ENCODE assay signal across 18 cellular contexts in the genomic region with DNA sequence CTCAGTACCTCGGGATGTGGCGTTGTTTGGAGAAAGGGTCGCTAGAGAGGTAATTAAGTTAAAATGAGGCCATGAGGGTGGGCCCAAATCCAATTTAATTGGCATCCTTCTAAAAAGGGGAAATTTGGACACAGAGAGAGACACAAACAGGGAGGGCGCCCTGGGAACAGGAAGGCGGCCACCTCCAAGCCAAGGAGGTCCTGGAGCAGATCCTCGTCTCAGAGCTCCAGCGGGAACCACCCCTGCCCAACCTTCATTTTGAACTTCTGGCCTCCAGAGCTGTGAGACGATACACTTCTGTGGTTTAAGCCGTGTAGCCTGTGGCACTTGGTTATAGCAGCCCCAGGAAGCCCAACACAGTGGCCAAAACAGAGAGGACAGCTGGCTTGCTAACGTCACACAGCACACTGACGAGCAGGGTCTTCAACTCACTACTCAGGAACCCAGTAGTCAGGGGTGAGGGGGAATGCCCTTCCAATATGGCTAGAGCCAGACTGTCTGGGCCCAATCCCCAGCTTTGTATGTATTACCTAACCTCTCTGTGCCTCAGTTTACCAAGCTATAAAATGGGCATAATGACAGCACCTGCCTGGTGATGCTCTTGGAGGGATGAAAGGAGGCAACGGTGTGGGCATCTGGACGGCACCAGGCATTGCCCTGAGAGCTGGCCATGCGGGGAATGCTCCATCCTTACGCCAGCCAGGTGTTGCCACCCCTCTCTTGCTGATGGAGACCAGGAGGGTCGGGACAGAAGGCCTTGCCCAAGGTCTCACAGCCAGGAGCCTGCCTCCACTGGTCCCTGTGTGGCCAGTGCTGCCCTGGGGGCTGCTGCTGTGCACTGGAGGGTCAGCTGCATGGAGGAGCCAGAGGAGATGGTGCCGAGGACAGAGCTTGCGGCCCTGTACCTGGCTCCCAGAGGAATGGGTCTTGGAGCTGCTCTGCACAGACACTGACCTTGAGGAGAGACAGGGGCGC. TPM values are rescaled to one million over a fixed set of nuclear protein-coding genes. Genes with fewer than 3 reads are reported as not detected.
DNase-seq lines count a peak whose midpoint lies in the region; ATAC-seq and TF ChIP-seq lines count a peak whose summit lies in the region.
"Had no signal": no experiment of that assay in that cellular context is flagged by ENCODE, and none has a peak within 500 bp of the region (broad histone marks: within the 10 kb centered on the region; RNA-seq: fewer than 3 reads in every experiment).

No MANE protein-coding gene starts in this region.

- TF ChIP-seq CTCF in Caco-2 (IDR thresholded peaks at IDR 0.05; ENCODE audit: insufficient read depth in 1 of 2, low read depth in 1 of 2, low read length in 1 of 2, severe bottlenecking in 1 of 2, unreplicated experiment in 1 of 2): no peak
- TF ChIP-seq CTCF in IMR-90 (conservative IDR thresholded peaks at IDR 0.05; ENCODE audit: low read depth, low read length): no peak
- TF ChIP-seq CTCF in liver (IDR thresholded peaks at IDR 0.05; ENCODE audit: low read depth, low read length, missing input control): no peak

- dilution Hi-C loops in IMR-90 (cut with HindIII; ENCODE audit: low sequenced_read_pairs, unreplicated experiment): no loop called here

- H3K4me3 ChIP-seq in Caco-2 (ENCODE audit: low read depth, low read length) (no peak overlapping the region), IMR-90 (ENCODE audit: insufficient read depth, low read depth, low read length) (no peak overlapping the region), liver (ENCODE audit: low read depth in 1 of 3, low read length in 3 of 3) (no peak overlapping the region)
- H3K4me3 ChIP-seq: BLaER1 treated with 17β-estradiol and CSF1 and Interleukin-3, amounts not matched to agents 10 nM and 100 nM had no signal

- H3K9me1 ChIP-seq in IMR-90 (ENCODE audit: insufficient read depth, low read length): peaks cover 1% of the 10 kb centered on the region; the same call in 1 of the 2 replicates

- POLR2A ChIA-PET in Caco-2 (lab: Charles Lee): interaction anchor here (0.7 kb wide), 1 partner anchor 45 kb away, joined by 3 read pairs; no protein-coding TSS in a partner anchor
- POLR2A ChIA-PET in IMR-90 (lab: Charles Lee; ENCODE audit: unreplicated experiment): no interaction called here

- H4K5ac ChIP-seq in IMR-90 (ENCODE audit: low read depth, low read length): no peak overlapping the region

- H3K27me3 Mint-ChIP-seq in Caco-2 (ENCODE audit: insufficient read depth, unreplicated experiment): no peaks in the 10 kb centered on the region

- H3K4ac ChIP-seq in IMR-90 (ENCODE audit: low read depth, low read length): no peak overlapping the region

- H2BK5ac ChIP-seq in IMR-90 (ENCODE audit: low read depth, low read length, poor library complexity, severe bottlenecking): no peak overlapping the region

- no peaks in the 10 kb centered on the region for H3K27me3 ChIP-seq in Caco-2 (replicated peaks; ENCODE audit: control insufficient read depth, insufficient read depth, low read length)
- H3K27me3 ChIP-seq in IMR-90 (ENCODE audit: control insufficient read depth, insufficient read depth, low read length): 0 out of 2 replicates have a peak, but pooled peaks cover 2% of the 10 kb centered on the region
- no peaks in the 10 kb centered on the region for H3K27me3 ChIP-seq in liver (ENCODE audit: control insufficient read depth in 4 of 4, insufficient read depth in 4 of 4, low read length in 3 of 4)
- H3K27me3 ChIP-seq: BLaER1 treated with 17β-estradiol and CSF1 and Interleukin-3, amounts not matched to agents 10 nM and 100 nM had no signal

- no peak overlapping the region for H4K8ac ChIP-seq in IMR-90 (ENCODE audit: low read depth in 2 of 2, low read length in 2 of 2)

- H3K4me2 ChIP-seq in IMR-90 (ENCODE audit: low read depth, low read length): no peak overlapping the region
- H3K4me2 ChIP-seq: KMS-11 had no signal

- no peak for TF ChIP-seq RAD21 in IMR-90 (IDR thresholded peaks at IDR 0.05; ENCODE audit: low read length)
- TF ChIP-seq RAD21 in liver (IDR thresholded peaks at IDR 0.05): no peak

- H2AK9ac ChIP-seq in IMR-90 (replicated peaks; ENCODE audit: low read depth, low read length, poor library complexity): no peak overlapping the region

- no peak overlapping the region for H3K18ac ChIP-seq in IMR-90 (ENCODE audit: low read depth, low read length)

- no peak overlapping the region; the same call in 1 of the 2 replicates for H2BK120ac ChIP-seq in IMR-90 (ENCODE audit: low read depth, low read length)

- H3K56ac ChIP-seq in IMR-90 (ENCODE audit: extremely low read depth, insufficient read depth, low read length): no peak overlapping the region

- peak overlapping the region; percentile 67; the same call in 1 of the 2 replicates for H2AK5ac ChIP-seq in IMR-90 (ENCODE audit: low read depth, low read length)

- peaks cover 42% of the 10 kb centered on the region for H3K4me1 Mint-ChIP-seq in Caco-2 (ENCODE audit: low read depth, unreplicated experiment)

- H3K4me1 ChIP-seq in Caco-2: peaks cover 33% of the 10 kb centered on the region
- no peaks in the 10 kb centered on the region for H3K4me1 ChIP-seq in IMR-90 (ENCODE audit: control insufficient read depth, insufficient read depth, low read length)
- H3K4me1 ChIP-seq in liver (ENCODE audit: control insufficient read depth in 4 of 4, insufficient read depth in 4 of 4, low read length in 3 of 4): peaks cover 20 to 32% (median 26%) of the 10 kb centered on the region in 4 donors

- H4K91ac ChIP-seq in IMR-90 (ENCODE audit: insufficient read depth, low read depth, low read length): no peak overlapping the region

- peak overlapping the region; percentile 86 for H3K27ac Mint-ChIP-seq in Caco-2 (ENCODE audit: unreplicated experiment)
- H3K27ac Mint-ChIP-seq: CD8-positive, alpha-beta T cell had no signal

- H3K23ac ChIP-seq in IMR-90 (ENCODE audit: low read depth, low read length): no peak overlapping the region

- H2BK15ac ChIP-seq in IMR-90 (ENCODE audit: low read depth, low read length): no peak overlapping the region

- TF ChIP-seq POLR2A in IMR-90 (IDR thresholded peaks at IDR 0.05; ENCODE audit: low read depth, low read length): no peak

- no peaks in the 10 kb centered on the region for H3K36me3 Mint-ChIP-seq in Caco-2 (ENCODE audit: insufficient read depth, unreplicated experiment)
- H3K36me3 Mint-ChIP-seq: CD8-positive, alpha-beta T cell had no signal

- no peak overlapping the region for H3K27ac ChIP-seq in IMR-90 (ENCODE audit: insufficient read depth, low read length)
- peak overlapping the region; percentile 28 to 61 for H3K27ac ChIP-seq in liver (ENCODE audit: low read depth in 1 of 2, low read length in 2 of 2)
- H3K27ac ChIP-seq: BLaER1 treated with 17β-estradiol and CSF1 and Interleukin-3, amounts not matched to agents 10 nM and 100 nM; KMS-11 had no signal

- whole genome bisulfite sequencing in IMR-90 (ENCODE audit: extremely low coverage in 2 of 2, insufficient read length in 1 of 2), 2 experiments: 91% methylated on average over 10 of the region's 19 CpGs; no CpG with 5 or more reads in 1 of the 2 experiments
- 85% methylated on average over 19 of the region's 19 CpGs for WGBS in liver

- in situ Hi-C loops in IMR-90 (cut with MboI; ENCODE audit: low sequenced_read_pairs): no loop called here

- H2BK20ac ChIP-seq in IMR-90 (ENCODE audit: low read depth, low read length): no peak overlapping the region; the same call in 1 of the 2 replicates

- intact Hi-C loops in Caco-2 (cut with micrococcal nuclease; ENCODE audit: unreplicated experiment) (loop anchor here (1.0 kb wide), 1 partner anchor 9 kb away; no protein-coding TSS in a partner anchor), IMR-90 (cut with micrococcal nuclease) (no loop called here), posterior vena cava (cut with DNase I) (no loop called here)

- H3K9ac ChIP-seq in IMR-90 (ENCODE audit: low read depth, low read length): no peak overlapping the region
- peak overlapping the region in 1 of 2 donors; percentile 40 for H3K9ac ChIP-seq in liver (ENCODE audit: low read depth in 1 of 2, low read length in 2 of 2)
- H3K9ac ChIP-seq: BLaER1 treated with 17β-estradiol and CSF1 and Interleukin-3, amounts not matched to agents 10 nM and 100 nM; KMS-11 had no signal

- peaks cover 14% of the 10 kb centered on the region for H3K9me3 Mint-ChIP-seq in Caco-2 (ENCODE audit: unreplicated experiment)

- peak overlapping the region; percentile 29 for H2AFZ ChIP-seq in IMR-90 (replicated peaks; ENCODE audit: low read length, poor library complexity)

- CTCF ChIA-PET in Caco-2 (lab: Charles Lee): interaction anchor here (1.3 to 1.4 kb wide), 2 partner anchors 8 to 297 kb away, joined by 3 to 4 read pairs; no protein-coding TSS in a partner anchor
- CTCF ChIA-PET in IMR-90 (lab: Yijun Ruan, JAX): no interaction called here

- no peak overlapping the region for H3K14ac ChIP-seq in IMR-90 (replicated peaks; ENCODE audit: low read depth, low read length)

- H3K9me3 ChIP-seq in Caco-2: peaks cover 12% of the 10 kb centered on the region
- H3K9me3 ChIP-seq in IMR-90 (ENCODE audit: control insufficient read depth, insufficient read depth, low read length): peaks cover 3% of the 10 kb centered on the region
- H3K9me3 ChIP-seq in liver (ENCODE audit: control insufficient read depth in 4 of 4, low read length in 3 of 4): peaks cover 0 to 5% (median 0%) of the 10 kb centered on the region in 4 donors

- H3K4me3 Mint-ChIP-seq in Caco-2 (ENCODE audit: unreplicated experiment): no peak overlapping the region
- H3K4me3 Mint-ChIP-seq: CD8-positive, alpha-beta T cell had no signal

- BruUV-seq in Caco-2 (replicated peaks; lab: Mats Ljungman, UMichigan) (no TSS peak), IMR-90 (replicated peaks; lab: Mats Ljungman, UMichigan) (no TSS peak)

- DNase-seq in Caco-2 (no peak), IMR-90 (no peak), posterior vena cava (ENCODE audit: low spot score) (peak; percentile 62), GM19240 (ENCODE audit: insufficient read length, low spot score) (no peak), NCI-H146 treated with DMSO at 0.1 percent for 48 hours (lab: John Stamatoyannopoulos, UW; ENCODE audit: unreplicated experiment) (no peak)
- no peak for DNase-seq in stimulated activated CD4-positive, alpha-beta T cell treated with anti-CD3 and anti-CD28 coated beads, Interleukin-4, amount 100 ng/mL, for 24 hours
- DNase-seq: CD8-positive, alpha-beta T cell; DMS79; NCI-H1417; NCI-H1930; NCI-H2171; NCI-H526; PC-3 had no signal

- H4K20me1 ChIP-seq in IMR-90 (ENCODE audit: insufficient read depth, low read length): no peaks in the 10 kb centered on the region
- H4K20me1 ChIP-seq: BLaER1 treated with 17β-estradiol and CSF1 and Interleukin-3, amounts not matched to agents 10 nM and 100 nM had no signal

- H3K36me3 ChIP-seq in Caco-2 (ENCODE audit: control insufficient read depth, insufficient read depth, low read length) (no peaks in the 10 kb centered on the region), IMR-90 (ENCODE audit: control insufficient read depth, insufficient read depth, low read length) (no peaks in the 10 kb centered on the region), liver (ENCODE audit: control insufficient read depth in 4 of 4, insufficient read depth in 3 of 4, low read depth in 1 of 4, low read length in 3 of 4) (no peaks in the 10 kb centered on the region)
- H3K36me3 ChIP-seq: BLaER1 treated with 17β-estradiol and CSF1 and Interleukin-3, amounts not matched to agents 10 nM and 100 nM had no signal

- no peak for ATAC-seq in IMR-90 (ENCODE audit: low read depth)
- ATAC-seq: CD8-positive, alpha-beta T cell; PC-3 had no signal

- H3K79me1 ChIP-seq in IMR-90 (ENCODE audit: low read depth in 1 of 2, low read length in 2 of 2): no peaks in the 10 kb centered on the region

RNA-seq across cellular contexts. Expression of a gene that starts 53.3 kb away (rescaled TPM):
- 0.12 TPM in 1 of 2 replicates, not detected in the other for total RNA-seq in Caco-2 (2022)
- total RNA-seq in IMR-90 (2012; rRNA removed): not detected in 2 replicates
- not detected in 2 replicates for polyA plus RNA-seq in IMR-90 (2012; rRNA removed)
- not detected in 2 replicates for polyA plus RNA-seq in IMR-90 (2012; cell fraction: cytosol; rRNA removed)
- not detected in 2 replicates for polyA plus RNA-seq in IMR-90 (2012; cell fraction: nucleus; rRNA removed; ENCODE audit: low replicate concordance)
- under 1 TPM; 0.05 to 0.59 TPM for total RNA-seq in liver
- polyA plus RNA-seq in liver: 1 to 10 TPM in 1 of 2 donors, under 1 TPM in 1; 0.61 to 2.3 TPM
- not detected for total RNA-seq in posterior vena cava
- total RNA-seq: CD8-positive, alpha-beta T cell; H1; M059J; PC-3 had no signal
- polyA plus RNA-seq: H1 had no signal
